Comparison of ENCODE assay signal across 17 cellular contexts in genomic region chr20:17626217-17627007, GRCh38. TPM values are rescaled to one million over a fixed set of nuclear protein-coding genes. Genes with fewer than 3 reads are reported as not detected.
A peak's percentile ranks its signal among the peaks of the same experiment; 100 is the strongest.
DNase-seq lines count a peak whose midpoint lies in the region; ATAC-seq, FAIRE-seq and TF ChIP-seq lines count a peak whose summit lies in the region.
"Had no signal": no experiment of that assay in that cellular context is flagged by ENCODE, and none has a peak within 500 bp of the region (broad histone marks: within the 10 kb centered on the region; RNA-seq: fewer than 3 reads in every experiment).

No MANE protein-coding gene starts in this region.

- TF ChIP-seq POLR2A in H54 (IDR thresholded peaks at IDR 0.05; ENCODE audit: low read depth, low read length), result no peak

- no peaks in the 10 kb centered on the region for H3K4me1 ChIP-seq in left ventricle myocardium inferior
- H3K4me1 ChIP-seq in neuronal stem cell (ENCODE audit: control insufficient read depth in 2 of 2, insufficient read depth in 1 of 2, low read depth in 1 of 2, low read length in 2 of 2), result peaks cover 0 to 3% of the 10 kb centered on the region in 2 donors
- no peaks in the 10 kb centered on the region for H3K4me1 ChIP-seq in aorta (ENCODE audit: control insufficient read depth in 1 of 2, insufficient read depth in 2 of 2, low read length in 2 of 2)

- H4K8ac ChIP-seq in neuronal stem cell (ENCODE audit: low read depth, low read length), result peak overlapping the region; percentile 7

- no peaks in the 10 kb centered on the region for H3K27me3 Mint-ChIP-seq in natural killer cell treated with Interleukin-12 subunit alpha and Interleukin-12 subunit beta and Interleukin-15 and Interleukin-18, amount 100 ng/mL, for 72 hours
- H3K27me3 Mint-ChIP-seq in natural killer cell (ENCODE audit: low read depth in 2 of 2) (no peaks in the 10 kb centered on the region), T-helper 17 cell (no peaks in the 10 kb centered on the region)
- H3K27me3 Mint-ChIP-seq: activated naive CD4-positive, alpha-beta T cell treated with anti-CD3 and anti-CD28 coated beads, Interleukin-2, amount 50 U/mL, for 24 hours; stimulated activated naive CD8-positive, alpha-beta T cell treated with anti-CD3 and anti-CD28 coated beads, Interleukin-15, Interleukin-2, amounts not matched to agents 100 ng/mL and 50 ng/mL, for 24 hours had no signal

- peak overlapping the region; percentile 63 for H3K14ac ChIP-seq in neuronal stem cell (ENCODE audit: low read length)

- peak overlapping the region; percentile 74 for H3K9ac ChIP-seq in neuronal stem cell (ENCODE audit: low read depth, low read length, poor library complexity)

- H2BK5ac ChIP-seq in neuronal stem cell (ENCODE audit: low read length), result no peak overlapping the region

- H2BK15ac ChIP-seq in neuronal stem cell (ENCODE audit: low read length), result peak overlapping the region; percentile 77

- H3K27me3 ChIP-seq in left ventricle myocardium inferior (ENCODE audit: low read depth), result no peaks in the 10 kb centered on the region
- H3K27me3 ChIP-seq in neuronal stem cell (ENCODE audit: control insufficient read depth in 3 of 3, insufficient read depth in 3 of 3, low read depth in 1 of 3, low read length in 3 of 3), result no peaks in the 10 kb centered on the region
- H3K27me3 ChIP-seq in aorta (ENCODE audit: control insufficient read depth in 1 of 2, insufficient read depth in 2 of 2, low read length in 1 of 2), result no peaks in the 10 kb centered on the region

- no peak overlapping the region for H3K4me3 Mint-ChIP-seq in natural killer cell treated with Interleukin-12 subunit alpha and Interleukin-12 subunit beta and Interleukin-15 and Interleukin-18, amount 100 ng/mL, for 72 hours
- no peak overlapping the region for H3K4me3 Mint-ChIP-seq in natural killer cell
- H3K4me3 Mint-ChIP-seq in T-helper 17 cell, result no peak overlapping the region
- H3K4me3 Mint-ChIP-seq: activated naive CD4-positive, alpha-beta T cell treated with anti-CD3 and anti-CD28 coated beads, Interleukin-2, amount 50 U/mL, for 24 hours; stimulated activated naive CD8-positive, alpha-beta T cell treated with anti-CD3 and anti-CD28 coated beads, Interleukin-15, Interleukin-2, amounts not matched to agents 100 ng/mL and 50 ng/mL, for 24 hours had no signal

- H2AK5ac ChIP-seq in neuronal stem cell (ENCODE audit: low read depth, low read length), result no peak overlapping the region

- no peak for ATAC-seq in natural killer cell treated with Interleukin-12 subunit alpha and Interleukin-12 subunit beta and Interleukin-15 and Interleukin-18, amount 100 ng/mL, for 72 hours
- ATAC-seq in natural killer cell, result no peak
- peak; percentile 30 for ATAC-seq in aorta (ENCODE audit: low FRiP score)
- ATAC-seq in T-helper 17 cell, result no peak
- no peak for ATAC-seq in HG03565 (IDR thresholded peaks at IDR 0.05; ENCODE audit: unreplicated experiment)

- H3K23ac ChIP-seq in neuronal stem cell (ENCODE audit: low read depth, low read length, poor library complexity), result peak overlapping the region; percentile 52

- H3K4ac ChIP-seq in neuronal stem cell (ENCODE audit: low read length), result peak overlapping the region; percentile 61

- no peak overlapping the region for H3K27ac Mint-ChIP-seq in natural killer cell treated with Interleukin-12 subunit alpha and Interleukin-12 subunit beta and Interleukin-15 and Interleukin-18, amount 100 ng/mL, for 72 hours
- peak overlapping the region in 1 of 2 donors; percentile 34 for H3K27ac Mint-ChIP-seq in natural killer cell
- H3K27ac Mint-ChIP-seq in T-helper 17 cell, result no peak overlapping the region
- H3K27ac Mint-ChIP-seq: activated naive CD4-positive, alpha-beta T cell treated with anti-CD3 and anti-CD28 coated beads, Interleukin-2, amount 50 U/mL, for 24 hours; stimulated activated naive CD8-positive, alpha-beta T cell treated with anti-CD3 and anti-CD28 coated beads, Interleukin-15, Interleukin-2, amounts not matched to agents 100 ng/mL and 50 ng/mL, for 24 hours had no signal

- peaks cover 4% of the 10 kb centered on the region for H3K36me3 Mint-ChIP-seq in natural killer cell treated with Interleukin-12 subunit alpha and Interleukin-12 subunit beta and Interleukin-15 and Interleukin-18, amount 100 ng/mL, for 72 hours
- no peaks in the 10 kb centered on the region for H3K36me3 Mint-ChIP-seq in natural killer cell
- peaks cover 7% of the 10 kb centered on the region for H3K36me3 Mint-ChIP-seq in T-helper 17 cell (ENCODE audit: low read depth)

- H3K36me3 ChIP-seq in left ventricle myocardium inferior (peaks cover 91% of the 10 kb centered on the region), neuronal stem cell (replicated peaks in 1 of 2; ENCODE audit: control insufficient read depth in 2 of 2, insufficient read depth in 2 of 2, low read length in 2 of 2) (peaks cover 22 to 31% of the 10 kb centered on the region in 2 donors), aorta (ENCODE audit: control insufficient read depth in 1 of 2, insufficient read depth in 2 of 2, low read length in 1 of 2) (no peaks in the 10 kb centered on the region)

- TF ChIP-seq CTCF in natural killer cell (IDR thresholded peaks at IDR 0.05) (no peak), left ventricle myocardium inferior (IDR thresholded peaks at IDR 0.05; ENCODE audit: borderline replicate concordance) (no peak)

- intact Hi-C loops in natural killer cell (cut with micrococcal nuclease), result no loop called here
- intact Hi-C loops in left ventricle myocardium inferior (cut with micrococcal nuclease), result no loop called here
- intact Hi-C loops in aorta (cut with DNase I), result no loop called here

- FAIRE-seq in H54 (lab: Jason Lieb, UNC), result no peak
- FAIRE-seq: D721Med had no signal

- H3K9me3 ChIP-seq in left ventricle myocardium inferior (replicated peaks), result no peaks in the 10 kb centered on the region
- H3K9me3 ChIP-seq in neuronal stem cell (replicated peaks in 1 of 2; ENCODE audit: control insufficient read depth in 2 of 2, insufficient read depth in 1 of 2, low read depth in 1 of 2, low read length in 2 of 2), result no peaks in the 10 kb centered on the region
- H3K9me3 ChIP-seq in aorta (ENCODE audit: control insufficient read depth, low read length), result no peaks in the 10 kb centered on the region
- no peaks in the 10 kb centered on the region for H3K9me3 ChIP-seq in T-helper 17 cell (ENCODE audit: control insufficient read depth, low read length, poor library complexity, severe bottlenecking)

- peak; percentile 15 for DNase-seq in natural killer cell treated with Interleukin-12 subunit alpha and Interleukin-12 subunit beta and Interleukin-15 and Interleukin-18, amount 100 ng/mL, for 72 hours (ENCODE audit: low spot score)
- DNase-seq in natural killer cell, result no peak
- DNase-seq in left ventricle myocardium inferior, result peak; percentile 57
- DNase-seq in neuronal stem cell (ENCODE audit: low spot score), result no peak
- peak; percentile 56 to 73 for DNase-seq in aorta
- DNase-seq in T-helper 17 cell, result no peak
- DNase-seq in H54 (ENCODE audit: insufficient read length, low spot score), result no peak
- DNase-seq: activated CD4-positive, CD25-positive, alpha-beta regulatory T cell treated with anti-CD3 and anti-CD28 coated beads, Interleukin-2, amount 50 U/mL, for 72 hours; activated CD8-positive, alpha-beta memory T cell treated with anti-CD3 and anti-CD28 coated beads, Interleukin-2, amount 50 U/mL, for 48 hours; central memory CD4-positive, alpha-beta T cell; NCI-H146; PC-9 had no signal

- no peaks in the 10 kb centered on the region for H3K9me3 Mint-ChIP-seq in natural killer cell treated with Interleukin-12 subunit alpha and Interleukin-12 subunit beta and Interleukin-15 and Interleukin-18, amount 100 ng/mL, for 72 hours
- no peaks in the 10 kb centered on the region for H3K9me3 Mint-ChIP-seq in natural killer cell
- H3K9me3 Mint-ChIP-seq: activated naive CD4-positive, alpha-beta T cell treated with anti-CD3 and anti-CD28 coated beads, Interleukin-2, amount 50 U/mL, for 24 hours; stimulated activated naive CD8-positive, alpha-beta T cell treated with anti-CD3 and anti-CD28 coated beads, Interleukin-15, Interleukin-2, amounts not matched to agents 100 ng/mL and 50 ng/mL, for 24 hours had no signal

- no peak overlapping the region for H3K4me3 ChIP-seq in left ventricle myocardium inferior
- H3K4me3 ChIP-seq in neuronal stem cell (ENCODE audit: low read length in 2 of 2), result peak overlapping the region in 1 of 2 donors; percentile 38
- H3K4me3 ChIP-seq in aorta (ENCODE audit: low read length in 2 of 2), result no peak overlapping the region
- H3K4me3 ChIP-seq: PC-9 had no signal

- peaks cover 3% of the 10 kb centered on the region for H3K79me1 ChIP-seq in neuronal stem cell (ENCODE audit: low read depth, low read length)

- peak overlapping the region; percentile 1 for H2BK12ac ChIP-seq in neuronal stem cell (ENCODE audit: low read length)

- H3K4me1 Mint-ChIP-seq in natural killer cell treated with Interleukin-12 subunit alpha and Interleukin-12 subunit beta and Interleukin-15 and Interleukin-18, amount 100 ng/mL, for 72 hours (ENCODE audit: low read depth in 2 of 2), result peaks cover 0 to 14% of the 10 kb centered on the region in 2 donors
- H3K4me1 Mint-ChIP-seq in natural killer cell (peaks cover 4 to 7% of the 10 kb centered on the region in 2 donors), T-helper 17 cell (peaks cover 8% of the 10 kb centered on the region)
- H3K4me1 Mint-ChIP-seq: activated naive CD4-positive, alpha-beta T cell treated with anti-CD3 and anti-CD28 coated beads, Interleukin-2, amount 50 U/mL, for 24 hours had no signal

- no peak overlapping the region for H3K4me2 ChIP-seq in neuronal stem cell (ENCODE audit: insufficient read depth, low read length, poor library complexity, severe bottlenecking)
- H3K4me2 ChIP-seq: PC-9 had no signal

- H2BK120ac ChIP-seq in neuronal stem cell (ENCODE audit: low read depth, low read length), result peak overlapping the region; percentile 49

- H3K27ac ChIP-seq in left ventricle myocardium inferior (replicated peaks) (peak overlapping the region; percentile 38), neuronal stem cell (replicated peaks; ENCODE audit: low read length) (no peak overlapping the region), aorta (ENCODE audit: low read depth in 1 of 2, low read length in 2 of 2) (peak overlapping the region in 1 of 2 donors; percentile 11)
- H3K27ac ChIP-seq: epithelial cell of prostate, PC-9 had no signal

- H2AFZ ChIP-seq in neuronal stem cell (ENCODE audit: low read length), result no peak overlapping the region
- H2AFZ ChIP-seq: PC-9 had no signal

- peak overlapping the region; percentile 42 for H4K91ac ChIP-seq in neuronal stem cell (ENCODE audit: low read depth, low read length, poor library complexity)

- no CpG with 5 or more reads among the region's 18 CpGs for WGBS in neuronal stem cell (ENCODE audit: extremely low coverage in 2 of 2, insufficient read length in 2 of 2, insufficient replicate concordance in 1 of 2), 2 donors
- 51 to 66% methylated on average over 18 of the region's 18 CpGs for WGBS in aorta, 2 donors

- H3K18ac ChIP-seq in neuronal stem cell (ENCODE audit: low read length), result peak overlapping the region; percentile 74

RNA-seq across cellular contexts. Expression of gene RRBP1, which starts 55.6 kb away (rescaled TPM):
- total RNA-seq in natural killer cell treated with Interleukin-12 subunit alpha and Interleukin-12 subunit beta and Interleukin-15 and Interleukin-18, amount 100 ng/mL, for 72 hours, result 100 to 1,000 TPM; 113 to 134 TPM
- 10 to 100 TPM; 88.3 to 95.4 (median 90.1) TPM for total RNA-seq in natural killer cell
- total RNA-seq in left ventricle myocardium inferior, result 31.3 TPM
- polyA plus RNA-seq in neuronal stem cell (2013, experiment 1 of 2), result 22.3 TPM
- 23.5 TPM for polyA plus RNA-seq in neuronal stem cell (2013, experiment 2 of 2)
- 100 to 1,000 TPM; 165 to 178 TPM for total RNA-seq in aorta
- polyA plus RNA-seq in aorta, result 10 to 100 TPM; 19.3 to 78.6 TPM
- 10 to 100 TPM; 31.4 to 37.8 TPM for total RNA-seq in T-helper 17 cell

RNA-seq across cellular contexts. Expression of gene DSTN, which starts 56.5 kb away (rescaled TPM):
- total RNA-seq in natural killer cell treated with Interleukin-12 subunit alpha and Interleukin-12 subunit beta and Interleukin-15 and Interleukin-18, amount 100 ng/mL, for 72 hours, result 10 to 100 TPM; 42.5 to 59.1 TPM
- total RNA-seq in natural killer cell (10 to 100 TPM; 47.5 to 73.5 (median 70.0) TPM), left ventricle myocardium inferior (635 TPM), aorta (1,000 to 10,000 TPM; 1,041 to 1,932 TPM), T-helper 17 cell (10 to 100 TPM; 41.4 to 46.5 TPM)
- polyA plus RNA-seq in neuronal stem cell (2013, experiment 1 of 2), result 252 TPM
- polyA plus RNA-seq in neuronal stem cell (2013, experiment 2 of 2), result 243 TPM
- 1,000 to 10,000 TPM; 2,289 to 5,298 TPM for polyA plus RNA-seq in aorta

Comparison
In these comparisons a context has a peak if more than half of its experiments do, and no peak if none do; other contexts are left out.
1. DNase-seq: peak in natural killer cell treated with Interleukin-12 subunit alpha and Interleukin-12 subunit beta and Interleukin-15 and Interleukin-18, amount 100 ng/mL, for 72 hours (single experiment), left ventricle myocardium inferior (single experiment) and aorta (2 of 2); none in natural killer cell (single experiment), neuronal stem cell (single experiment), T-helper 17 cell (0 of 3) and H54 (single experiment).